8 cellular contexts compared by ENCODE assay signal in genomic region chr13:38582133-38582532, GRCh38.
DNase-seq lines count a peak whose midpoint lies in the region; ATAC-seq and TF ChIP-seq lines count a peak whose summit lies in the region.

No MANE protein-coding gene starts in this region.

- H3K4me3 ChIP-seq in right atrium auricular region = no peak overlapping the region
- no peak overlapping the region for H3K4me3 ChIP-seq in sigmoid colon

- H3K9me3 ChIP-seq in right atrium auricular region = no peaks in the 10 kb centered on the region
- no peaks in the 10 kb centered on the region for H3K9me3 ChIP-seq in sigmoid colon

- TF ChIP-seq CTCF in right atrium auricular region (IDR thresholded peaks at IDR 0.05) = peak in 1 of 2 donors; percentile 53
- TF ChIP-seq CTCF in sigmoid colon (IDR thresholded peaks at IDR 0.05) = no peak

- H3K36me3 ChIP-seq in right atrium auricular region = no peaks in the 10 kb centered on the region
- no peaks in the 10 kb centered on the region for H3K36me3 ChIP-seq in sigmoid colon

- H3K27ac ChIP-seq in right atrium auricular region (no peak overlapping the region), sigmoid colon (no peak overlapping the region)

- H3K27me3 ChIP-seq in right atrium auricular region (no peaks in the 10 kb centered on the region), sigmoid colon (no peaks in the 10 kb centered on the region)

- TF ChIP-seq EP300 in sigmoid colon (IDR thresholded peaks at IDR 0.05) = no peak

- intact Hi-C loops in Right ventricle myocardium superior (cut with DNase I) (no loop called here), sigmoid colon (cut with DNase I) (no loop called here)

- ATAC-seq in Right ventricle myocardium superior (ENCODE audit: poor library complexity) (peak; percentile 80), HG02981 (IDR thresholded peaks at IDR 0.05; ENCODE audit: unreplicated experiment) (peak; percentile 69)

- no peaks in the 10 kb centered on the region for H3K4me1 ChIP-seq in right atrium auricular region
- no peaks in the 10 kb centered on the region for H3K4me1 ChIP-seq in sigmoid colon

- WGBS in sigmoid colon, 2 donors = 3 to 22% methylated on average over 2 of the region's 2 CpGs

- DNase-seq in Right ventricle myocardium superior = no peak
- DNase-seq in right atrium auricular region (ENCODE audit: low spot score) = no peak
- peak; percentile 72 for DNase-seq in NCI-H69 (lab: John Stamatoyannopoulos, UW)
- peak; percentile 46 for DNase-seq in cerebellar cortex (ENCODE audit: low spot score)
- DNase-seq in lung microvascular endothelial cell (ENCODE audit: low read depth in 2 of 2) = peak; percentile 30 to 54
- no peak for DNase-seq in sigmoid colon
- DNase-seq in activated CD8-positive, alpha-beta memory T cell treated with anti-CD3 and anti-CD28 coated beads for 24 hours = no peak

- no peak for TF ChIP-seq POLR2A in sigmoid colon (IDR thresholded peaks at IDR 0.05)

Comparison
In these comparisons a context has a peak if more than half of its experiments do, and no peak if none do; other contexts are left out.
1. DNase-seq: peak in NCI-H69 (single experiment), cerebellar cortex (single experiment) and lung microvascular endothelial cell (2 of 2); none in Right ventricle myocardium superior (single experiment), right atrium auricular region (single experiment), sigmoid colon (single experiment) and activated CD8-positive, alpha-beta memory T cell treated with anti-CD3 and anti-CD28 coated beads for 24 hours (single experiment).